Comparison of ENCODE assay signal across 8 cellular contexts in the genomic region with DNA sequence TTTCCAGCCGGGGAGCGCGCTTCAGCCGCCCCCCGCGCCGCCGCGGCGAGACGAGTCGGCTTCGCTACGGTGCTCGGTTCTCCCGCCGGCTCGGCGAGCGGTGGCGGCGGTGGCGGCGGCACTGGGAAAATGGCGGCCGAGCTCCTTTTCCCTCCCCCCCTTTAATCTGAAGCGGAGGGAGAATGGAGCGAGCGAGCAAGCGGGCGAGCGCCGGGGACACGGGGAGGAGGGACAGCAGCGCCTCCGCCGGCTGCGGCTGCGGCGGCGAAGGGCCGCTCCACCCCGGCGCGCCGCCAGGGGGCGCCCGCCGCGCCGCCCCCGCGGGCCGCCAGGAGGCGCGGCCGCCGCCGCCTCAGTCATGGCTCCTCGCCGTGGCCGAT. TPM values are rescaled to one million over a fixed set of nuclear protein-coding genes. Genes with fewer than 3 reads are reported as not detected.
DNase-seq lines count a peak whose midpoint lies in the region; ATAC-seq and TF ChIP-seq lines count a peak whose summit lies in the region.

TSS of gene KANSL1 (minus strand) at position 184 of the 380 bp plus-strand sequence. CDS start 21,286 bp downstream, outside the sequence.

- POLR2A ChIA-PET in activated CD8-positive, alpha-beta T cell treated with anti-CD3 and anti-CD28 coated beads, Interleukin-2, amount 10 ng/mL, durations not matched to agents 7 days and 5 days (lab: Charles Lee), result interaction anchor here (0.6 to 2.3 kb wide), 9 partner anchors 12 to 172 kb away, joined by 3 to 17 read pairs (median 3); no protein-coding TSS in a partner anchor

- H3K9me3 Mint-ChIP-seq in CD14-positive monocyte, result no peaks in the 10 kb centered on the region
- H3K9me3 Mint-ChIP-seq in activated CD8-positive, alpha-beta T cell treated with anti-CD3 and anti-CD28 coated beads, Interleukin-2, amount 10 ng/mL, durations not matched to agents 7 days and 5 days (ENCODE audit: insufficient read depth), result no peaks in the 10 kb centered on the region

- ATAC-seq in GM19372 (IDR thresholded peaks at IDR 0.05; ENCODE audit: low read depth, unreplicated experiment) (peak; percentile 63), HG03565 (IDR thresholded peaks at IDR 0.05; ENCODE audit: unreplicated experiment) (peak; percentile 61)
- peak; percentile 65 for ATAC-seq in activated CD8-positive, alpha-beta T cell treated with anti-CD3 and anti-CD28 coated beads, Interleukin-2, amount 10 ng/mL, durations not matched to agents 7 days and 5 days

- peaks cover 0 to 2% (median 0%) of the 10 kb centered on the region in 3 donors for H3K27me3 Mint-ChIP-seq in CD14-positive monocyte (ENCODE audit: low read depth in 3 of 3)
- H3K27me3 Mint-ChIP-seq in activated CD8-positive, alpha-beta T cell treated with anti-CD3 and anti-CD28 coated beads, Interleukin-2, amount 10 ng/mL, durations not matched to agents 7 days and 5 days (ENCODE audit: low read depth), result no peaks in the 10 kb centered on the region

- peak within 1 kb of the TSS; percentile 92 to 98 (median 97) for H3K27ac Mint-ChIP-seq in CD14-positive monocyte
- H3K27ac Mint-ChIP-seq in activated CD8-positive, alpha-beta T cell treated with anti-CD3 and anti-CD28 coated beads, Interleukin-2, amount 10 ng/mL, durations not matched to agents 7 days and 5 days, result peak within 1 kb of the TSS; percentile 99

- TF ChIP-seq CTCF in CD14-positive monocyte (IDR thresholded peaks at IDR 0.05), result no peak

- peak within 1 kb of the TSS; percentile 92 to 97 for H3K4me3 Mint-ChIP-seq in CD14-positive monocyte
- peak within 1 kb of the TSS; percentile 92 for H3K4me3 Mint-ChIP-seq in activated CD8-positive, alpha-beta T cell treated with anti-CD3 and anti-CD28 coated beads, Interleukin-2, amount 10 ng/mL, durations not matched to agents 7 days and 5 days

- intact Hi-C loops in CD14-positive monocyte (cut with micrococcal nuclease), result loop anchor here in 1 of 2 donors (5.0 to 10.0 kb wide), 3 partner anchors 36 to 138 kb away; no protein-coding TSS in a partner anchor

- peak; percentile 92 for DNase-seq in CD14-positive monocyte (ENCODE audit: low spot score)
- peak; percentile 77 for DNase-seq in NCI-H748 treated with DMSO at 0.1 percent for 48 hours (lab: John Stamatoyannopoulos, UW)
- peak; percentile 89 for DNase-seq in activated CD8-positive, alpha-beta T cell treated with anti-CD3 and anti-CD28 coated beads, Interleukin-2, amount 10 ng/mL, durations not matched to agents 7 days and 5 days
- peak; percentile 84 for DNase-seq in effector CD4-positive, alpha-beta T cell
- DNase-seq in medulla oblongata (ENCODE audit: extremely low spot score), result peak; percentile 95
- DNase-seq in stimulated activated CD8-positive, alpha-beta memory T cell treated with anti-CD3 and anti-CD28 coated beads, Interleukin-12 subunit alpha, Interleukin-12 subunit beta, amount 100 ng/mL, for 1 hour (ENCODE audit: low read depth), result peak; percentile 84

- CTCF ChIA-PET in activated CD8-positive, alpha-beta T cell treated with anti-CD3 and anti-CD28 coated beads, Interleukin-2, amount 10 ng/mL, durations not matched to agents 7 days and 5 days (lab: Charles Lee), result interaction anchor here (0.6 to 2.7 kb wide), 34 partner anchors 9 to 189 kb away, joined by 3 to 23 read pairs (median 4); no protein-coding TSS in a partner anchor

- H3K36me3 Mint-ChIP-seq in CD14-positive monocyte, result peaks cover 0 to 7% of the 10 kb centered on the region in 2 donors
- peaks cover 32% of the 10 kb centered on the region for H3K36me3 Mint-ChIP-seq in activated CD8-positive, alpha-beta T cell treated with anti-CD3 and anti-CD28 coated beads, Interleukin-2, amount 10 ng/mL, durations not matched to agents 7 days and 5 days (ENCODE audit: low read depth)

- peaks cover 37% of the 10 kb centered on the region for H3K4me1 Mint-ChIP-seq in CD14-positive monocyte
- peaks cover 67% of the 10 kb centered on the region for H3K4me1 Mint-ChIP-seq in activated CD8-positive, alpha-beta T cell treated with anti-CD3 and anti-CD28 coated beads, Interleukin-2, amount 10 ng/mL, durations not matched to agents 7 days and 5 days (ENCODE audit: low read depth)

RNA-seq across cellular contexts. Expression of gene KANSL1, which starts in this region (rescaled TPM):
- 1 to 10 TPM; 3.1 to 4.6 TPM for polyA plus RNA-seq in CD14-positive monocyte
- 10 to 100 TPM; 80.5 to 82.8 TPM for total RNA-seq in activated CD8-positive, alpha-beta T cell treated with anti-CD3 and anti-CD28 coated beads, Interleukin-2, amount 10 ng/mL, durations not matched to agents 7 days and 5 days

Comparison
In these comparisons a context has a peak if more than half of its experiments do, and no peak if none do; other contexts are left out.
1. Peak in every context shown above with its lines: DNase-seq and ATAC-seq.